ENCODE assay signal across 25 cellular contexts in the genomic region with DNA sequence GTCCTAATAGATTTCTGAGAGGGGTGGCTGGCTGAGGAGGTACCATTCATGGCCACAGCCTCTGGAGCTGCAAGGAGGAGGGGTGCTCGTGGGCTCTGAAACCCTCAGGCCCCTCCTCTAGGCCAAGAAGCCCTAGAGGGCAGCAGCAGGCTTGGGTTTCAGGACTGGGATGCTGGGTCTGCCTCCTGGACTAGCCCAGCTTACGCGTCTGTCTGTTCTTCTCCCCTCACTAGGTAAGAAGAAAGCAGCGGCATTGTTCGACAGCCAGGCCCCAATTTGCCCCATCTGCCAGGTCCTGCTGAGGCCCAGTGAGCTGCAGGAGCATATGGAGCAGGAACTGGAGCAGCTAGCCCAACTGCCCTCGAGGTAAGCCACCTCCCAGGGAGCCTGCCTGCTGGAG.
A peak's percentile ranks its signal among the peaks of the same experiment; 100 is the strongest.
DNase-seq lines count a peak whose midpoint lies in the region; ATAC-seq and TF ChIP-seq lines count a peak whose summit lies in the region.
"Had no signal": no experiment of that assay in that cellular context is flagged by ENCODE, and none has a peak within 500 bp of the region (broad histone marks: within the 10 kb centered on the region; RNA-seq: fewer than 3 reads in every experiment).

No MANE protein-coding gene starts in this region.

- H3K36me3 Mint-ChIP-seq in WTC11 (no peaks in the 10 kb centered on the region), neural progenitor cell (peaks cover 4% of the 10 kb centered on the region)
- no peaks in the 10 kb centered on the region for H3K36me3 Mint-ChIP-seq in activated T-cell treated with anti-CD3 and anti-CD28 coated beads, Interleukin-2, amount 50 U/mL, for 4 hours (ENCODE audit: insufficient read depth)
- H3K36me3 Mint-ChIP-seq: CD8-positive, alpha-beta T cell had no signal

- H3K4me1 ChIP-seq in neural progenitor cell (peaks cover 16% of the 10 kb centered on the region), ascending aorta (peaks cover 0 to 3% of the 10 kb centered on the region in 2 donors)
- H3K4me1 ChIP-seq: Caco-2 had no signal

- H3K27ac ChIP-seq in neural progenitor cell (no peak overlapping the region), ascending aorta (no peak overlapping the region)
- H3K27ac ChIP-seq: C4-2B, PC-9, SJCRH30 had no signal

- H3K9me3 Mint-ChIP-seq in WTC11 (no peaks in the 10 kb centered on the region), neural progenitor cell (no peaks in the 10 kb centered on the region)
- H3K9me3 Mint-ChIP-seq in activated T-cell treated with anti-CD3 and anti-CD28 coated beads, Interleukin-2, amount 50 U/mL, for 4 hours, result no peaks in the 10 kb centered on the region
- H3K9me3 Mint-ChIP-seq: CD8-positive, alpha-beta T cell had no signal

- peaks cover 9% of the 10 kb centered on the region for H3F3A ChIP-seq in neural progenitor cell (ENCODE audit: low read depth)

- DNase-seq in DMS 273 (lab: John Stamatoyannopoulos, UW; ENCODE audit: unreplicated experiment), result peak; percentile 84
- DNase-seq in NCI-H524 treated with DMSO at 0.1 percent for 48 hours (lab: John Stamatoyannopoulos, UW), result peak; percentile 36
- no peak for DNase-seq in WTC11 (ENCODE audit: low spot score)
- peak; percentile 47 for DNase-seq in neural progenitor cell (ENCODE audit: low spot score)
- no peak for DNase-seq in activated T-cell treated with anti-CD3 and anti-CD28 coated beads, Interleukin-2, amount 50 U/mL, for 4 hours
- no peak for DNase-seq in ascending aorta (ENCODE audit: low spot score in 2 of 2)
- DNase-seq: AML-193; Caco-2; CD8-positive, alpha-beta T cell; GOT3; HCEC 1CT; NCI-H1048; NCI-H1417; NCI-H1694; NCI-H2029 treated with DMSO at 0.1 percent for 48 hours; NCI-H226; NCI-H510A; NCI-H774; PC-9; SJCRH30 had no signal

- H3K4me3 Mint-ChIP-seq in WTC11 (no peak overlapping the region), neural progenitor cell (no peak overlapping the region)
- H3K4me3 Mint-ChIP-seq in activated T-cell treated with anti-CD3 and anti-CD28 coated beads, Interleukin-2, amount 50 U/mL, for 4 hours, result no peak overlapping the region
- H3K4me3 Mint-ChIP-seq: CD8-positive, alpha-beta T cell had no signal

- H3K4me1 Mint-ChIP-seq in WTC11 (peaks cover 29% of the 10 kb centered on the region), neural progenitor cell (peaks cover 16% of the 10 kb centered on the region)
- no peaks in the 10 kb centered on the region for H3K4me1 Mint-ChIP-seq in activated T-cell treated with anti-CD3 and anti-CD28 coated beads, Interleukin-2, amount 50 U/mL, for 4 hours (ENCODE audit: low read depth)

- no peaks in the 10 kb centered on the region for H3K36me3 ChIP-seq in neural progenitor cell
- no peaks in the 10 kb centered on the region for H3K36me3 ChIP-seq in ascending aorta
- H3K36me3 ChIP-seq: SJCRH30 had no signal

- TF ChIP-seq CTCF in WTC11 (IDR thresholded peaks at IDR 0.05), result no peak
- no peak for TF ChIP-seq CTCF in neural progenitor cell (IDR thresholded peaks at IDR 0.05)
- TF ChIP-seq CTCF in ascending aorta (IDR thresholded peaks at IDR 0.05), result no peak

- ATAC-seq in WTC11 (peak; percentile 19), HG03432 (IDR thresholded peaks at IDR 0.05; ENCODE audit: unreplicated experiment) (no peak), HG03135 (IDR thresholded peaks at IDR 0.05; ENCODE audit: unreplicated experiment) (no peak)
- ATAC-seq in activated T-cell treated with anti-CD3 and anti-CD28 coated beads, Interleukin-2, amount 50 U/mL, for 4 hours, result no peak
- ATAC-seq: CD8-positive, alpha-beta T cell; Right ventricle myocardium inferior; SK-N-SH treated with all-trans-retinoic acid at 6 μM for 48 hours had no signal

- H3K4me2 ChIP-seq in neural progenitor cell, result no peak overlapping the region
- H3K4me2 ChIP-seq: PC-9 had no signal

- no peak overlapping the region for H3K9ac ChIP-seq in neural progenitor cell

- POLR2A ChIA-PET in WTC11 (lab: Charles Lee), result no interaction called here

- peaks cover 12% of the 10 kb centered on the region for H4K20me1 ChIP-seq in neural progenitor cell (ENCODE audit: low read depth)

- CTCF ChIA-PET in WTC11 (lab: Charles Lee), result no interaction called here

- H3K27ac Mint-ChIP-seq in WTC11 (no peak overlapping the region), neural progenitor cell (no peak overlapping the region)
- H3K27ac Mint-ChIP-seq: CD8-positive, alpha-beta T cell had no signal

- H2AFZ ChIP-seq in neural progenitor cell (replicated peaks), result no peak overlapping the region
- H2AFZ ChIP-seq: PC-9 had no signal

- intact Hi-C loops in ascending aorta (cut with DNase I), result no loop called here

- H3K27me3 Mint-ChIP-seq in WTC11 (ENCODE audit: low read depth), result peaks cover 10% of the 10 kb centered on the region
- H3K27me3 Mint-ChIP-seq in neural progenitor cell (ENCODE audit: insufficient read depth, low read depth), result peaks cover 18% of the 10 kb centered on the region
- peaks cover 2% of the 10 kb centered on the region for H3K27me3 Mint-ChIP-seq in activated T-cell treated with anti-CD3 and anti-CD28 coated beads, Interleukin-2, amount 50 U/mL, for 4 hours (ENCODE audit: low read depth)

- H3K9me3 ChIP-seq in neural progenitor cell (ENCODE audit: low read depth) (no peaks in the 10 kb centered on the region), ascending aorta (no peaks in the 10 kb centered on the region)
- H3K9me3 ChIP-seq: Caco-2, SJCRH30 had no signal

- H3K79me2 ChIP-seq in neural progenitor cell (ENCODE audit: low read depth), result no peaks in the 10 kb centered on the region

- H3K27me3 ChIP-seq in neural progenitor cell (peaks cover 55% of the 10 kb centered on the region), ascending aorta (peaks cover 8% of the 10 kb centered on the region)
- H3K27me3 ChIP-seq: SJCRH30 had no signal

- no peak overlapping the region for H3K4me3 ChIP-seq in neural progenitor cell
- H3K4me3 ChIP-seq in ascending aorta, result no peak overlapping the region
- H3K4me3 ChIP-seq: PC-9, SJCRH30 had no signal

TF ChIP-seq in WTC11, 78 proteins besides CTCF, POLR2A, EP300 and RAD21:
- TF ChIP-seq ATF1 (CRISPR knock-in tag; IDR thresholded peaks at IDR 0.05), result no peak
- no peak for TF ChIP-seq SMAD3 (CRISPR knock-in tag; IDR thresholded peaks at IDR 0.05; ENCODE audit: borderline replicate concordance)
- no peak for TF ChIP-seq TEAD4 (CRISPR knock-in tag; IDR thresholded peaks at IDR 0.05)
- no peak for TF ChIP-seq NR3C1 (CRISPR knock-in tag; conservative IDR thresholded peaks at IDR 0.05; ENCODE audit: low read depth)

Comparison
In these comparisons a context has a peak if more than half of its experiments do, and no peak if none do; other contexts are left out.
1. DNase-seq: peak in DMS 273 (single experiment), NCI-H524 treated with DMSO at 0.1 percent for 48 hours (single experiment) and neural progenitor cell (single experiment); none in WTC11 (single experiment), activated T-cell treated with anti-CD3 and anti-CD28 coated beads, Interleukin-2, amount 50 U/mL, for 4 hours (single experiment) and ascending aorta (0 of 2).